Comparison of ENCODE assay signal across 4 cellular contexts in the genomic region with DNA sequence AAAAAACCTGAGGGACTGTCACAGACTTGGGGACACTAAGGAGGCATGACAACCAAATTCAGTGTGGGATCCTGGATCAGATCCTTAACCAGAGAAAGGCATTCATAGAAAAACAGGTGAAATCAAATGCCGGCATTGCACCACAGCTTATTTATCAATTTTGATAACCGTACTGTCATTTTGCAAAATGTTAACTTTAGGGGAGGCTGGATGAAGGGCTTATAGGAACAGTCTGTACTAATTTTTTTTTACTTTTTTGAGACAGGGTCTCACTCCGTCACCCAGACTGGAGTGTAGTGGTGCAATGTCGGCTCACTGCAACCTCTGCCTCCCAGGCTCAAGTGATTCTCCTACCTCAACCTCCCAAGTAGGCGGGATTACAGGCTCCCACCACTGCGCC.
"Had no signal": no experiment of that assay in that cellular context is flagged by ENCODE, and none has a peak within 500 bp of the region (broad histone marks: within the 10 kb centered on the region; RNA-seq: fewer than 3 reads in every experiment).

No MANE protein-coding gene starts in this region.

- DNase-seq: GM23248, GOT3, H7, IMR-90 had no signal

- H3K27ac ChIP-seq: GM23248 had no signal
